In the genomic region with DNA sequence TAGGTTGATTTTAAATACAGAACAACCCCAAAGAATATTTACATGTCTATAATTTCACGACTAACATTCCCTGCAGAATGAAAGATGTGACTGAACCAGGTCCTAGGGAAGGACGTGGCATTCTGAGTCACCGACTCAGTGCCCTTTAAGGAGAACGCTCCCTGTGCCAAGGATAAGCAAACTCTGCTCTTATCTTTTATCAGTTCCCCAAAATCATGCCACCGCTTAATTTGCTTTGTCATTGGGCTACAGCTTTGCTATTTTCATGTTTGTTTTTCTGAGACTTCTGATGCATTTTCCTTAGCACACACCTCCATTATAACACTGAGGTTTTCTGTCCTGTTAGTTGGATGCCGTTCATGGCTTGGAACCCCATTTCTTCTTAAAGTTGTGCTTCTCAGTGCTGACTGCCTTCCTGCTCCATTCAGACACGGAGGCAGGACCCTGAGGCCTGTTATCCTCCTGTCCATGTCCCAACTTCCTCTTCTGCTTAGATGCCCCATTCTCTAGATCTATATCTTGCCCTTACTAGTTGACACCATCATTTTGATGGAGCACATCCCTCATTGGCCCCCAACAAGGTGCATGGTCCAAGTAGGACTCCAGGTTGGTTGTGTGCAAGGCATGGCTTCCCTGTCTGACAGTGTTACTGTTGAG, we compare ENCODE assay signal across 19 cellular contexts. TPM values are rescaled to one million over a fixed set of nuclear protein-coding genes. Genes with fewer than 3 reads are reported as not detected.
A peak's percentile ranks its signal among the peaks of the same experiment; 100 is the strongest.
DNase-seq lines count a peak whose midpoint lies in the region; ATAC-seq and TF ChIP-seq lines count a peak whose summit lies in the region.
"Had no signal": no experiment of that assay in that cellular context is flagged by ENCODE, and none has a peak within 500 bp of the region (broad histone marks: within the 10 kb centered on the region; RNA-seq: fewer than 3 reads in every experiment).

No MANE protein-coding gene starts in this region.

- peaks cover 47% of the 10 kb centered on the region for H3K4me1 ChIP-seq in CD4-positive, alpha-beta memory T cell (ENCODE audit: insufficient read depth, low read length)
- H3K4me1 ChIP-seq: HAP-1, right atrium auricular region had no signal

- no peak overlapping the region for H3K4me3 ChIP-seq in CD4-positive, alpha-beta memory T cell (ENCODE audit: low read length in 2 of 2)
- H3K4me3 ChIP-seq: HAP-1, hepatocyte, right atrium auricular region had no signal

- POLR2A ChIA-PET in CD4-positive, alpha-beta memory T cell (lab: Charles Lee; ENCODE audit: partially characterized antibody), result interaction anchor here (1.2 to 2.7 kb wide), 5 partner anchors 7 to 28 kb away, joined by 3 to 22 read pairs (median 7); no protein-coding TSS in a partner anchor

- H3K4me3 Mint-ChIP-seq in CD4-positive, alpha-beta memory T cell, result peak overlapping the region in 2 of 8 donors; percentile 15 to 41

- no peaks in the 10 kb centered on the region for H3K9me3 ChIP-seq in CD4-positive, alpha-beta memory T cell (ENCODE audit: control insufficient read depth in 1 of 2, low read length in 2 of 2)
- H3K9me3 ChIP-seq: HAP-1, right atrium auricular region had no signal

- H3K36me3 ChIP-seq in CD4-positive, alpha-beta memory T cell (ENCODE audit: insufficient read depth, low read length), result no peaks in the 10 kb centered on the region
- H3K36me3 ChIP-seq: HAP-1, right atrium auricular region had no signal

- no peak overlapping the region for H3K27ac ChIP-seq in CD4-positive, alpha-beta memory T cell (ENCODE audit: low read depth, low read length)
- H3K27ac ChIP-seq: hepatocyte, right atrium auricular region, RWPE1 had no signal

- H3K27ac Mint-ChIP-seq in CD4-positive, alpha-beta memory T cell, result peak overlapping the region in 4 of 7 donors; percentile 11 to 72 (median 25)

- no peaks in the 10 kb centered on the region for H3K9me3 Mint-ChIP-seq in CD4-positive, alpha-beta memory T cell

- intact Hi-C loops in CD4-positive, alpha-beta memory T cell (cut with micrococcal nuclease), result no loop called here

- no peak for TF ChIP-seq POLR2A in erythroblast (IDR thresholded peaks at IDR 0.05; ENCODE audit: low read length)

- H3K36me3 Mint-ChIP-seq in CD4-positive, alpha-beta memory T cell, result no peaks in the 10 kb centered on the region

- H3K4me1 Mint-ChIP-seq in CD4-positive, alpha-beta memory T cell, result peaks cover 45 to 88% (median 66%) of the 10 kb centered on the region in 4 donors

- H3K27me3 ChIP-seq in CD4-positive, alpha-beta memory T cell (ENCODE audit: insufficient read depth, low read length), result no peaks in the 10 kb centered on the region
- H3K27me3 ChIP-seq: hepatocyte, right atrium auricular region had no signal

- no peak for ATAC-seq in GM19463 (IDR thresholded peaks at IDR 0.05; ENCODE audit: unreplicated experiment)

- DNase-seq in AML-193 (lab: John Stamatoyannopoulos, UW) (peak; percentile 39 to 46), NOMO-1 treated with dmso at 0.1 percent for 144 hours (lab: John Stamatoyannopoulos, UW; ENCODE audit: unreplicated experiment) (peak; percentile 13), erythroblast (lab: John Stamatoyannopoulos, UW) (peak; percentile 6 to 25), NCI-H345 treated with DMSO at 0.1 percent for 48 hours (lab: John Stamatoyannopoulos, UW; ENCODE audit: unreplicated experiment) (no peak), cerebellar nuclear complex (lab: John Stamatoyannopoulos, UW) (no peak), NCI-H1436 treated with DMSO at 0.1 percent for 48 hours (lab: John Stamatoyannopoulos, UW) (no peak)
- DNase-seq in CD4-positive, alpha-beta memory T cell, result no peak
- DNase-seq: activated CD4-positive, alpha-beta T cell treated with anti-CD3 and anti-CD28 coated beads for 1 hour; caudate nucleus; DMS153; effector CD8-positive, alpha-beta T cell; kidney; NCI-H748 treated with DMSO at 0.1 percent for 48 hours; stimulated activated CD4-positive, alpha-beta T cell treated with anti-CD3 and anti-CD28 coated beads, Interleukin-1b, Interleukin-23, amount 100 ng/mL, for 48 hours had no signal

- CTCF ChIA-PET in CD4-positive, alpha-beta memory T cell (lab: Charles Lee; ENCODE audit: partially characterized antibody), result interaction anchor here (2.0 to 2.5 kb wide), 2 partner anchors 7 to 40 kb away, joined by 9 to 10 read pairs; no protein-coding TSS in a partner anchor

- no peaks in the 10 kb centered on the region for H3K27me3 Mint-ChIP-seq in CD4-positive, alpha-beta memory T cell

RNA-seq across cellular contexts. Expression of a gene that starts 11.2 kb away (rescaled TPM):
- 100 to 1,000 TPM; 393 to 410 TPM for total RNA-seq in CD4-positive, alpha-beta memory T cell
- 100 to 1,000 TPM in 1 of 2 donors, 10 to 100 TPM in 1; 49.5 to 166 TPM for polyA plus RNA-seq in CD4-positive, alpha-beta memory T cell

Comparison
In these comparisons a context has a peak if more than half of its experiments do, and no peak if none do; other contexts are left out.
1. DNase-seq: peak in AML-193 (2 of 2), NOMO-1 treated with dmso at 0.1 percent for 144 hours (single experiment) and erythroblast (2 of 2); none in CD4-positive, alpha-beta memory T cell (0 of 5), NCI-H345 treated with DMSO at 0.1 percent for 48 hours (single experiment), cerebellar nuclear complex (0 of 2) and NCI-H1436 treated with DMSO at 0.1 percent for 48 hours (single experiment).